8 cellular contexts compared by ENCODE assay signal in the genomic region with DNA sequence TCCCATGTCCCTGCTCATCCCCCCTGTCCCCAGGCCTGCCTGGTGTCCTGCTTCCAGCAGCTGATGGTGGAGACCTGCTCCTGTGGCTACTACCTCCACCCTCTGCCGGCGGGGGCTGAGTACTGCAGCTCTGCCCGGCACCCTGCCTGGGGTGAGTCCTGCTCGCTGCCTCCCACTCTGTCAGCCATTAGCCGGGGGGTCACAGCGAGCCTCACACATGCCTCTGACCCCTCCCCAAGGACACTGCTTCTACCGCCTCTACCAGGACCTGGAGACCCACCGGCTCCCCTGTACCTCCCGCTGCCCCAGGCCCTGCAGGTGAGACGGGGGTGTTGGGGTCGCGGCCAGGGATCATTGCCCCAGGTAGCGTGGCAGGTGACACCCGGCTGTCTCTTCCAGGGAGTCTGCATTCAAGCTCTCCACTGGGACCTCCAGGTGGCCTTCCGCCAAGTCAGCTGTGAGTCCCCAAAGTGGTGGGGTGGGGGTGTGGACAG. TPM values are rescaled to one million over a fixed set of nuclear protein-coding genes. Genes with fewer than 3 reads are reported as not detected.
DNase-seq lines count a peak whose midpoint lies in the region; ATAC-seq and TF ChIP-seq lines count a peak whose summit lies in the region.

No MANE protein-coding gene starts in this region.

- H3K4me3 Mint-ChIP-seq in activated T-cell treated with anti-CD3 and anti-CD28 coated beads, Interleukin-2, amount 50 U/mL, for 24 hours = no peak overlapping the region
- H3K4me3 Mint-ChIP-seq in progenitor cell of endocrine pancreas (ENCODE audit: low read depth) = no peak overlapping the region

- H3K9me3 Mint-ChIP-seq in activated T-cell treated with anti-CD3 and anti-CD28 coated beads, Interleukin-2, amount 50 U/mL, for 24 hours = no peaks in the 10 kb centered on the region
- no peaks in the 10 kb centered on the region for H3K9me3 Mint-ChIP-seq in progenitor cell of endocrine pancreas (ENCODE audit: low read depth)

- peak; percentile 79 for TF ChIP-seq CTCF in fibroblast of the aortic adventitia (IDR thresholded peaks at IDR 0.05; ENCODE audit: insufficient read depth, low read length)
- TF ChIP-seq CTCF in progenitor cell of endocrine pancreas (IDR thresholded peaks at IDR 0.05; ENCODE audit: unreplicated experiment) = peak; percentile 56

- no peak for ATAC-seq in HG03354 (IDR thresholded peaks at IDR 0.05; ENCODE audit: poor library complexity, severe bottlenecking, unreplicated experiment)

- H3K4me3 ChIP-seq in fibroblast of the aortic adventitia (ENCODE audit: low read depth, low read length) = no peak overlapping the region

- no peaks in the 10 kb centered on the region for H3K27me3 Mint-ChIP-seq in activated T-cell treated with anti-CD3 and anti-CD28 coated beads, Interleukin-2, amount 50 U/mL, for 24 hours
- H3K27me3 Mint-ChIP-seq in progenitor cell of endocrine pancreas = no peaks in the 10 kb centered on the region

- H3K27ac Mint-ChIP-seq in activated T-cell treated with anti-CD3 and anti-CD28 coated beads, Interleukin-2, amount 50 U/mL, for 24 hours = peak overlapping the region; percentile 11
- H3K27ac Mint-ChIP-seq in progenitor cell of endocrine pancreas = no peak overlapping the region

- DNase-seq in NOMO-1 treated with DMSO at 0.1 percent for 48 hours (lab: John Stamatoyannopoulos, UW; ENCODE audit: unreplicated experiment) = peak; percentile 30
- DNase-seq in NOMO-1 treated with dmso at 0.1 percent for 144 hours (lab: John Stamatoyannopoulos, UW; ENCODE audit: unreplicated experiment) = no peak
- DNase-seq in NCI-H82 treated with DMSO at 0.1 percent for 48 hours (lab: John Stamatoyannopoulos, UW; ENCODE audit: unreplicated experiment) = peak; percentile 21
- DNase-seq in activated T-cell treated with anti-CD3 and anti-CD28 coated beads, Interleukin-2, amount 50 U/mL, for 24 hours = peak; percentile 72
- no peak for DNase-seq in fibroblast of the aortic adventitia (ENCODE audit: low read depth)
- DNase-seq in progenitor cell of endocrine pancreas (ENCODE audit: low spot score, unreplicated experiment) = peak; percentile 66
- no peak for DNase-seq in cerebellum (ENCODE audit: low spot score)

- peaks cover 4% of the 10 kb centered on the region for H3K36me3 Mint-ChIP-seq in activated T-cell treated with anti-CD3 and anti-CD28 coated beads, Interleukin-2, amount 50 U/mL, for 24 hours (ENCODE audit: low read depth)
- H3K36me3 Mint-ChIP-seq in progenitor cell of endocrine pancreas (ENCODE audit: insufficient read depth) = no peaks in the 10 kb centered on the region

- H3K4me1 Mint-ChIP-seq in activated T-cell treated with anti-CD3 and anti-CD28 coated beads, Interleukin-2, amount 50 U/mL, for 24 hours (ENCODE audit: low read depth) = no peaks in the 10 kb centered on the region
- no peaks in the 10 kb centered on the region for H3K4me1 Mint-ChIP-seq in progenitor cell of endocrine pancreas (ENCODE audit: low read depth)

RNA-seq across cellular contexts. Expression of gene SCNN1D, which starts 10.0 kb away (rescaled TPM):
- 0.54 and 0.74 TPM in 2 replicates for total RNA-seq in fibroblast of the aortic adventitia (ENCODE audit: low replicate concordance)
- total RNA-seq in progenitor cell of endocrine pancreas = 7.4 and 11.3 TPM in 2 replicates
- total RNA-seq in cerebellum = 4.4 TPM

RNA-seq across cellular contexts. Expression of gene UBE2J2, which starts 16.6 kb away (rescaled TPM):
- total RNA-seq in fibroblast of the aortic adventitia (ENCODE audit: low replicate concordance) (19.9 and 35.3 TPM in 2 replicates), progenitor cell of endocrine pancreas (67.0 and 73.6 TPM in 2 replicates), cerebellum (32.1 TPM)

RNA-seq across cellular contexts. Expression of gene ACAP3, which starts 17.4 kb away (rescaled TPM):
- 43.2 and 106 TPM in 2 replicates for total RNA-seq in fibroblast of the aortic adventitia (ENCODE audit: low replicate concordance)
- 111 and 124 TPM in 2 replicates for total RNA-seq in progenitor cell of endocrine pancreas
- total RNA-seq in cerebellum = 83.3 TPM

RNA-seq across cellular contexts. Expression of gene PUSL1, which starts 18.1 kb away (rescaled TPM):
- 21.3 and 25.9 TPM in 2 replicates for total RNA-seq in fibroblast of the aortic adventitia (ENCODE audit: low replicate concordance)
- 13.8 and 17.9 TPM in 2 replicates for total RNA-seq in progenitor cell of endocrine pancreas
- total RNA-seq in cerebellum = 10.5 TPM

RNA-seq across cellular contexts. Expression of gene INTS11, which starts 34.2 kb away (rescaled TPM):
- total RNA-seq in fibroblast of the aortic adventitia (ENCODE audit: low replicate concordance) (35.0 and 53.1 TPM in 2 replicates), progenitor cell of endocrine pancreas (163 and 177 TPM in 2 replicates), cerebellum (47.8 TPM)

Comparison
In these comparisons a context has a peak if more than half of its experiments do, and no peak if none do; other contexts are left out.
1. DNase-seq: peak in NOMO-1 treated with DMSO at 0.1 percent for 48 hours (single experiment), NCI-H82 treated with DMSO at 0.1 percent for 48 hours (single experiment), activated T-cell treated with anti-CD3 and anti-CD28 coated beads, Interleukin-2, amount 50 U/mL, for 24 hours (single experiment) and progenitor cell of endocrine pancreas (single experiment); none in NOMO-1 treated with dmso at 0.1 percent for 144 hours (single experiment), fibroblast of the aortic adventitia (single experiment) and cerebellum (single experiment).